In genomic region chr10:14385591-14386201, GRCh38 we compare ENCODE assay signal across 15 cellular contexts. TPM values are rescaled to one million over a fixed set of nuclear protein-coding genes. Genes with fewer than 3 reads are reported as not detected.
DNase-seq lines count a peak whose midpoint lies in the region; ATAC-seq and TF ChIP-seq lines count a peak whose summit lies in the region.
"Had no signal": no experiment of that assay in that cellular context is flagged by ENCODE, and none has a peak within 500 bp of the region (broad histone marks: within the 10 kb centered on the region; RNA-seq: fewer than 3 reads in every experiment).

No MANE protein-coding gene starts in this region.

- H3K27ac ChIP-seq in mammary epithelial cell (ENCODE audit: insufficient read depth, low read depth, low read length), result no peak overlapping the region
- no peak overlapping the region for H3K27ac ChIP-seq in esophagus muscularis mucosa (replicated peaks in 1 of 4)
- no peak overlapping the region for H3K27ac ChIP-seq in CD4-positive, alpha-beta T cell (ENCODE audit: low read depth, low read length)
- H3K27ac ChIP-seq: parathyroid adenoma had no signal

- no peak overlapping the region for H2AFZ ChIP-seq in mammary epithelial cell (ENCODE audit: low read depth, low read length)
- H2AFZ ChIP-seq: parathyroid adenoma had no signal

- H3K4me3 ChIP-seq in mammary epithelial cell (replicated peaks in 1 of 3; ENCODE audit: insufficient read depth in 1 of 3, low read depth in 2 of 3, low read length in 3 of 3), result no peak overlapping the region
- H3K4me3 ChIP-seq in fibroblast of mammary gland (ENCODE audit: control insufficient read depth, low read depth, low read length), result no peak overlapping the region
- H3K4me3 ChIP-seq in esophagus muscularis mucosa, result no peak overlapping the region

- no peaks in the 10 kb centered on the region for H3K27me3 ChIP-seq in mammary epithelial cell (ENCODE audit: insufficient read depth, low read length)
- no peaks in the 10 kb centered on the region for H3K27me3 ChIP-seq in esophagus muscularis mucosa
- H3K27me3 ChIP-seq in CD4-positive, alpha-beta T cell (ENCODE audit: control insufficient read depth, insufficient read depth, low read length), result no peaks in the 10 kb centered on the region

- in situ Hi-C loops in mammary epithelial cell (cut with MboI; ENCODE audit: low sequenced_read_pairs in 2 of 2), result no loop called here

- no peak overlapping the region for H3K4me3 Mint-ChIP-seq in MCF 10A (ENCODE audit: unreplicated experiment)
- H3K4me3 Mint-ChIP-seq in activated CD4-positive, alpha-beta memory T cell treated with anti-CD3 and anti-CD28 coated beads, Interleukin-2, amount 10 ng/mL, durations not matched to agents 7 days and 5 days, result no peak overlapping the region
- H3K4me3 Mint-ChIP-seq in CD4-positive, alpha-beta T cell, result no peak overlapping the region
- H3K4me3 Mint-ChIP-seq: activated T-helper 1 cell treated with anti-CD3 and anti-CD28 coated beads, Interleukin-12 subunit alpha, Interleukin-12 subunit beta, Interleukin-2, Interleukin-4 antibody, amounts not matched to agents 30 ng/mL and 10 ng/mL and 1 ng/mL, durations not matched to agents 14 hours and 24 hours and 36 hours; B cell; memory B cell had no signal

- TF ChIP-seq CTCF in MCF 10A (IDR thresholded peaks at IDR 0.05; ENCODE audit: unreplicated experiment), result no peak
- TF ChIP-seq CTCF in mammary epithelial cell (conservative IDR thresholded peaks at IDR 0.05 in 1 of 2, IDR thresholded peaks at IDR 0.05 in 1 of 2; ENCODE audit: extremely low read depth in 1 of 2, insufficient read depth in 1 of 2, low read depth in 1 of 2, low read length in 2 of 2), result peak in 1 of 2 donors; percentile 13
- peak; percentile 24 for TF ChIP-seq CTCF in fibroblast of mammary gland (conservative IDR thresholded peaks at IDR 0.05; ENCODE audit: control insufficient read depth, insufficient read depth, low read depth, low read length)
- no peak for TF ChIP-seq CTCF in esophagus muscularis mucosa (IDR thresholded peaks at IDR 0.05)
- no peak for TF ChIP-seq CTCF in CD4-positive, alpha-beta T cell (IDR thresholded peaks at IDR 0.05)

- BruUV-seq in MCF 10A (replicated peaks; lab: Mats Ljungman, UMichigan), result no TSS peak
- BruUV-seq in mammary epithelial cell (replicated peaks; lab: Mats Ljungman, UMichigan), result no TSS peak

- peak; percentile 11 for DNase-seq in MCF 10A (ENCODE audit: unreplicated experiment)
- DNase-seq in mammary epithelial cell, result no peak
- DNase-seq in RKO (ENCODE audit: low spot score), result peak; percentile 43
- peak; percentile 22 for DNase-seq in fibroblast of mammary gland (ENCODE audit: low read depth)
- DNase-seq in esophagus muscularis mucosa (ENCODE audit: extremely low spot score), result no peak
- DNase-seq in activated CD4-positive, alpha-beta memory T cell treated with anti-CD3 and anti-CD28 coated beads, Interleukin-2, amount 10 ng/mL, durations not matched to agents 7 days and 5 days, result no peak
- no peak for DNase-seq in CD4-positive, alpha-beta T cell
- DNase-seq: activated CD4-positive, CD25-positive, alpha-beta regulatory T cell treated with anti-CD3 and anti-CD28 coated beads, Interleukin-2, amount 50 U/mL, for 72 hours; NCI-H1436 treated with DMSO at 0.1 percent for 48 hours; NCI-H748 treated with DMSO at 0.1 percent for 48 hours had no signal

- H3K4me1 ChIP-seq in mammary epithelial cell (ENCODE audit: insufficient read depth, low read length) (peaks cover 26% of the 10 kb centered on the region), esophagus muscularis mucosa (no peaks in the 10 kb centered on the region)
- H3K4me1 ChIP-seq: parathyroid adenoma had no signal

- TF ChIP-seq EP300 in esophagus muscularis mucosa (IDR thresholded peaks at IDR 0.05), result no peak

- H3K4me2 ChIP-seq in mammary epithelial cell (ENCODE audit: insufficient read depth, low read depth, low read length), result no peak overlapping the region

- no peaks in the 10 kb centered on the region for H4K20me1 ChIP-seq in mammary epithelial cell (ENCODE audit: insufficient read depth, low read length)

- no peaks in the 10 kb centered on the region for H3K79me2 ChIP-seq in mammary epithelial cell (ENCODE audit: insufficient read depth, low read length)
- H3K79me2 ChIP-seq: parathyroid adenoma had no signal

- H3K9ac ChIP-seq in mammary epithelial cell (ENCODE audit: insufficient read depth, low read length), result no peak overlapping the region
- H3K9ac ChIP-seq: parathyroid adenoma had no signal

- dilution Hi-C loops in mammary epithelial cell (cut with HindIII; ENCODE audit: low sequenced_read_pairs), result no loop called here

- H3K36me3 Mint-ChIP-seq in MCF 10A (ENCODE audit: insufficient read depth, unreplicated experiment), result no peaks in the 10 kb centered on the region
- no peaks in the 10 kb centered on the region for H3K36me3 Mint-ChIP-seq in activated CD4-positive, alpha-beta memory T cell treated with anti-CD3 and anti-CD28 coated beads, Interleukin-2, amount 10 ng/mL, durations not matched to agents 7 days and 5 days (ENCODE audit: low read depth)
- H3K36me3 Mint-ChIP-seq in CD4-positive, alpha-beta T cell (ENCODE audit: low read depth), result no peaks in the 10 kb centered on the region
- H3K36me3 Mint-ChIP-seq: memory B cell had no signal

- H3K27ac Mint-ChIP-seq in MCF 10A (ENCODE audit: low read depth, unreplicated experiment), result no peak overlapping the region
- no peak overlapping the region for H3K27ac Mint-ChIP-seq in activated CD4-positive, alpha-beta memory T cell treated with anti-CD3 and anti-CD28 coated beads, Interleukin-2, amount 10 ng/mL, durations not matched to agents 7 days and 5 days
- H3K27ac Mint-ChIP-seq in CD4-positive, alpha-beta T cell, result no peak overlapping the region
- H3K27ac Mint-ChIP-seq: activated T-helper 1 cell treated with anti-CD3 and anti-CD28 coated beads, Interleukin-12 subunit alpha, Interleukin-12 subunit beta, Interleukin-2, Interleukin-4 antibody, amounts not matched to agents 30 ng/mL and 10 ng/mL and 1 ng/mL, durations not matched to agents 14 hours and 24 hours and 36 hours; B cell; memory B cell had no signal

- 64% methylated on average over 7 of the region's 7 CpGs for WGBS in mammary epithelial cell (ENCODE audit: low coverage, missing lambda C conversion rate)
- 74% methylated on average over 7 of the region's 7 CpGs for WGBS in esophagus muscularis mucosa

- CTCF ChIA-PET in MCF 10A (lab: Yijun Ruan, JAX), result interaction anchor here (0.6 to 1.1 kb wide), 2 partner anchors 10 to 17 kb away, joined by 3 to 4 read pairs; no protein-coding TSS in a partner anchor
- CTCF ChIA-PET in mammary epithelial cell (lab: Charles Lee; ENCODE audit: low non-redundant PET), result interaction anchor here (0.6 kb wide), 1 partner anchor 12 kb away, joined by 3 read pairs; no protein-coding TSS in a partner anchor
- CTCF ChIA-PET in activated CD4-positive, alpha-beta memory T cell treated with anti-CD3 and anti-CD28 coated beads, Interleukin-2, amount 10 ng/mL, durations not matched to agents 7 days and 5 days (lab: Charles Lee), result interaction anchor here (1.0 to 1.1 kb wide), 2 partner anchors 157 to 437 kb away, joined by 3 to 4 read pairs; no protein-coding TSS in a partner anchor
- CTCF ChIA-PET in CD4-positive, alpha-beta T cell (lab: Charles Lee), result no interaction called here

- H3K9me3 ChIP-seq in mammary epithelial cell (replicated peaks; ENCODE audit: insufficient read depth, low read length) (no peaks in the 10 kb centered on the region), esophagus muscularis mucosa (no peaks in the 10 kb centered on the region)
- H3K9me3 ChIP-seq in CD4-positive, alpha-beta T cell (ENCODE audit: control insufficient read depth, low read length), result no peaks in the 10 kb centered on the region

- TF ChIP-seq POLR2A in esophagus muscularis mucosa (IDR thresholded peaks at IDR 0.05; ENCODE audit: low read depth), result no peak

- POLR2A ChIA-PET in MCF 10A (lab: Yijun Ruan, JAX), result interaction anchor here (0.6 to 0.9 kb wide), 2 partner anchors 11 to 29 kb away, joined by 3 read pairs; no protein-coding TSS in a partner anchor
- POLR2A ChIA-PET in activated CD4-positive, alpha-beta memory T cell treated with anti-CD3 and anti-CD28 coated beads, Interleukin-2, amount 10 ng/mL, durations not matched to agents 7 days and 5 days (lab: Charles Lee), result interaction anchor here (0.8 kb wide), 1 partner anchor 17 kb away, joined by 3 read pairs; no protein-coding TSS in a partner anchor
- POLR2A ChIA-PET in CD4-positive, alpha-beta T cell (lab: Charles Lee), result no interaction called here

- no peak for ATAC-seq in HG03378 (IDR thresholded peaks at IDR 0.05; ENCODE audit: unreplicated experiment)
- no peak for ATAC-seq in CD4-positive, alpha-beta T cell (ENCODE audit: poor library complexity)

- H3K36me3 ChIP-seq in mammary epithelial cell (ENCODE audit: insufficient read depth, low read length) (no peaks in the 10 kb centered on the region), esophagus muscularis mucosa (no peaks in the 10 kb centered on the region)

- H3K4me1 Mint-ChIP-seq in MCF 10A (ENCODE audit: insufficient read depth, unreplicated experiment), result peaks cover 5% of the 10 kb centered on the region
- H3K4me1 Mint-ChIP-seq in activated CD4-positive, alpha-beta memory T cell treated with anti-CD3 and anti-CD28 coated beads, Interleukin-2, amount 10 ng/mL, durations not matched to agents 7 days and 5 days, result peaks cover 17% of the 10 kb centered on the region
- H3K4me1 Mint-ChIP-seq in CD4-positive, alpha-beta T cell (ENCODE audit: low read depth), result peaks cover 52% of the 10 kb centered on the region

- peaks cover 7% of the 10 kb centered on the region for H3K9me3 Mint-ChIP-seq in MCF 10A (ENCODE audit: unreplicated experiment)
- H3K9me3 Mint-ChIP-seq in activated CD4-positive, alpha-beta memory T cell treated with anti-CD3 and anti-CD28 coated beads, Interleukin-2, amount 10 ng/mL, durations not matched to agents 7 days and 5 days, result peaks cover 3% of the 10 kb centered on the region
- no peaks in the 10 kb centered on the region for H3K9me3 Mint-ChIP-seq in CD4-positive, alpha-beta T cell
- H3K9me3 Mint-ChIP-seq: memory B cell had no signal

- H3K27me3 Mint-ChIP-seq in MCF 10A (ENCODE audit: insufficient read depth, unreplicated experiment), result no peaks in the 10 kb centered on the region
- H3K27me3 Mint-ChIP-seq in activated CD4-positive, alpha-beta memory T cell treated with anti-CD3 and anti-CD28 coated beads, Interleukin-2, amount 10 ng/mL, durations not matched to agents 7 days and 5 days, result peaks cover 61% of the 10 kb centered on the region
- H3K27me3 Mint-ChIP-seq in CD4-positive, alpha-beta T cell, result no peaks in the 10 kb centered on the region

- intact Hi-C loops in MCF 10A (cut with micrococcal nuclease), result loop anchor here (10.0 kb wide), 1 partner anchor 1611 kb away; no protein-coding TSS in a partner anchor
- intact Hi-C loops in mammary epithelial cell (cut with micrococcal nuclease), result loop anchor here (10.0 kb wide), 1 partner anchor 81 kb away; no protein-coding TSS in a partner anchor
- intact Hi-C loops in esophagus muscularis mucosa (cut with DNase I), result no loop called here
- intact Hi-C loops in CD4-positive, alpha-beta T cell (cut with DNase I, micrococcal nuclease), result no loop called here

RNA-seq across cellular contexts. Expression of gene FRMD4A, which starts 55.0 kb away (rescaled TPM):
- total RNA-seq in MCF 10A (2022) (0.23 and 8.9 TPM in 2 replicates), mammary epithelial cell (10 to 100 TPM in 1 of 2 donors, 1 to 10 TPM in 1; 4.7 to 27.1 TPM), esophagus muscularis mucosa (10 to 100 TPM; 17.0 to 28.8 (median 21.8) TPM)
- polyA plus RNA-seq in mammary epithelial cell, result 27.6 TPM
- polyA minus RNA-seq in mammary epithelial cell, result 55.2 TPM
- under 1 TPM; 0.30 to 0.35 TPM for total RNA-seq in activated CD4-positive, alpha-beta memory T cell treated with anti-CD3 and anti-CD28 coated beads, Interleukin-2, amount 10 ng/mL, durations not matched to agents 7 days and 5 days
- total RNA-seq in CD4-positive, alpha-beta T cell, result 1 to 10 TPM; 3.1 to 3.7 TPM

Comparison
In these comparisons a context has a peak if more than half of its experiments do, and no peak if none do; other contexts are left out.
1. DNase-seq: peak in MCF 10A (single experiment), RKO (single experiment) and fibroblast of mammary gland (single experiment); none in mammary epithelial cell (single experiment), esophagus muscularis mucosa (single experiment), activated CD4-positive, alpha-beta memory T cell treated with anti-CD3 and anti-CD28 coated beads, Interleukin-2, amount 10 ng/mL, durations not matched to agents 7 days and 5 days (single experiment) and CD4-positive, alpha-beta T cell (0 of 10).
2. intact Hi-C loops: an anchor here in MCF 10A (10.0 kb wide) and mammary epithelial cell (10.0 kb wide); none called in esophagus muscularis mucosa and CD4-positive, alpha-beta T cell.